20 cellular contexts compared by ENCODE assay signal in genomic region chr14:49920260-49920659, GRCh38. TPM values are rescaled to one million over a fixed set of nuclear protein-coding genes. Genes with fewer than 3 reads are reported as not detected.
DNase-seq lines count a peak whose midpoint lies in the region; ATAC-seq and TF ChIP-seq lines count a peak whose summit lies in the region.
"Had no signal": no experiment of that assay in that cellular context is flagged by ENCODE, and none has a peak within 500 bp of the region (broad histone marks: within the 10 kb centered on the region; RNA-seq: fewer than 3 reads in every experiment).

No MANE protein-coding gene starts in this region.

- H3K27ac Mint-ChIP-seq in Caco-2 (ENCODE audit: unreplicated experiment) = peak overlapping the region; percentile 22
- peak overlapping the region; percentile 71 for H3K27ac Mint-ChIP-seq in stimulated activated memory B cell treated with anti-CD40 and anti-IgM and Interleukin-4, amounts not matched to agents 10 μg/mL and 1 μg/mL and 100 μg/mL, for 72 hours
- H3K27ac Mint-ChIP-seq: GM23338 had no signal

- no peak overlapping the region for H3K9ac ChIP-seq in colonic mucosa (ENCODE audit: low read depth in 2 of 2, low read length in 2 of 2)
- H3K9ac ChIP-seq: SK-N-SH had no signal

- H3K4me3 ChIP-seq in Caco-2 (ENCODE audit: low read depth, low read length) (no peak overlapping the region), Panc1 (ENCODE audit: low read depth in 2 of 2, low read length in 2 of 2) (no peak overlapping the region), colonic mucosa (no peak overlapping the region)
- H3K4me3 ChIP-seq: GM23338 had no signal

- POLR2A ChIA-PET in Caco-2 (lab: Charles Lee) (interaction anchor here (0.7 kb wide), 1 partner anchor 149 kb away, joined by 4 read pairs; no protein-coding TSS in a partner anchor), Panc1 (lab: Charles Lee) (no interaction called here)

- peaks cover 15% of the 10 kb centered on the region for H3K4me1 Mint-ChIP-seq in Caco-2 (ENCODE audit: low read depth, unreplicated experiment)
- peaks cover 37% of the 10 kb centered on the region for H3K4me1 Mint-ChIP-seq in stimulated activated memory B cell treated with anti-CD40 and anti-IgM and Interleukin-4, amounts not matched to agents 10 μg/mL and 1 μg/mL and 100 μg/mL, for 72 hours

- TF ChIP-seq CTCF in Caco-2 (IDR thresholded peaks at IDR 0.05; ENCODE audit: insufficient read depth in 1 of 2, low read depth in 1 of 2, low read length in 1 of 2, severe bottlenecking in 1 of 2, unreplicated experiment in 1 of 2) (no peak), Panc1 (IDR thresholded peaks at IDR 0.05) (no peak), colonic mucosa (IDR thresholded peaks at IDR 0.05) (no peak)

- intact Hi-C loops in Caco-2 (cut with micrococcal nuclease; ENCODE audit: unreplicated experiment) (no loop called here), Panc1 (cut with micrococcal nuclease; ENCODE audit: unreplicated experiment) (no loop called here), left colon (cut with DNase I, micrococcal nuclease) (no loop called here), colonic mucosa (cut with DNase I) (no loop called here)

- no TSS peak for BruUV-seq in Caco-2 (replicated peaks; lab: Mats Ljungman, UMichigan)
- no TSS peak for BruUV-seq in Panc1 (replicated peaks; lab: Mats Ljungman, UMichigan)

- H3K27me3 Mint-ChIP-seq in Caco-2 (ENCODE audit: insufficient read depth, unreplicated experiment) = no peaks in the 10 kb centered on the region
- H3K27me3 Mint-ChIP-seq in stimulated activated memory B cell treated with anti-CD40 and anti-IgM and Interleukin-4, amounts not matched to agents 10 μg/mL and 1 μg/mL and 100 μg/mL, for 72 hours = no peaks in the 10 kb centered on the region

- DNase-seq in Caco-2 (no peak), Panc1 (ENCODE audit: low read depth, low spot score) (no peak), left colon (no peak), SW480 (ENCODE audit: low spot score) (no peak), colonic mucosa (no peak)
- DNase-seq in effector CD4-positive, alpha-beta T cell = no peak
- DNase-seq: C1 segment of cervical spinal cord; DMS 273 treated with DMSO at 0.1 percent for 48 hours; GDM1; HCEC 1CT; NCI-H1105; NCI-H1694 treated with DMSO at 0.1 percent for 48 hours; NCI-H510A; NCI-H748 treated with DMSO at 0.1 percent for 48 hours; NK-92 treated with Interleukin-12 subunit alpha and Interleukin-12 subunit beta, amount 100 ng/mL, for 24 hours; SHP77; SK-N-SH had no signal

- no peak overlapping the region for H3K4me3 Mint-ChIP-seq in Caco-2 (ENCODE audit: unreplicated experiment)
- no peak overlapping the region for H3K4me3 Mint-ChIP-seq in stimulated activated memory B cell treated with anti-CD40 and anti-IgM and Interleukin-4, amounts not matched to agents 10 μg/mL and 1 μg/mL and 100 μg/mL, for 72 hours
- H3K4me3 Mint-ChIP-seq: GM23338 had no signal

- H3K9me3 ChIP-seq in Caco-2 = no peaks in the 10 kb centered on the region
- H3K9me3 ChIP-seq in Panc1 (ENCODE audit: control insufficient read depth, insufficient read depth, low read depth, low read length) = no peaks in the 10 kb centered on the region
- H3K9me3 ChIP-seq in colonic mucosa = no peaks in the 10 kb centered on the region
- H3K9me3 ChIP-seq: SK-N-SH had no signal

- ATAC-seq in Panc1 = no peak; the same call in 1 of the 2 replicates
- peak; percentile 71 for ATAC-seq in left colon
- ATAC-seq in stimulated activated memory B cell treated with anti-CD40 and anti-IgM and Interleukin-4, amounts not matched to agents 10 μg/mL and 1 μg/mL and 100 μg/mL, for 72 hours = no peak
- ATAC-seq in GM21447 (IDR thresholded peaks at IDR 0.05; ENCODE audit: unreplicated experiment) = no peak
- ATAC-seq: GM23338 had no signal

- CTCF ChIA-PET in Caco-2 (lab: Charles Lee) (no interaction called here), Panc1 (lab: Charles Lee) (no interaction called here)

- in situ Hi-C loops in Panc1 (cut with HindIII; ENCODE audit: low pct_unique_long_range_greater_than_20kb, low sequenced_read_pairs) = no loop called here

- peak overlapping the region; percentile 64; the same call in 1 of the 2 replicates for H3K27ac ChIP-seq in Panc1 (ENCODE audit: low read length)
- H3K27ac ChIP-seq in colonic mucosa = no peak overlapping the region

- no peaks in the 10 kb centered on the region for H3K27me3 ChIP-seq in Caco-2 (replicated peaks; ENCODE audit: control insufficient read depth, insufficient read depth, low read length)
- H3K27me3 ChIP-seq in Panc1 (ENCODE audit: control insufficient read depth, insufficient read depth, low read length) = no peaks in the 10 kb centered on the region
- H3K27me3 ChIP-seq in colonic mucosa = no peaks in the 10 kb centered on the region

- no peaks in the 10 kb centered on the region for H3K36me3 ChIP-seq in Caco-2 (ENCODE audit: control insufficient read depth, insufficient read depth, low read length)
- H3K36me3 ChIP-seq in Panc1 (ENCODE audit: control insufficient read depth, insufficient read depth, low read length) = no peaks in the 10 kb centered on the region
- no peaks in the 10 kb centered on the region for H3K36me3 ChIP-seq in colonic mucosa

- H3K36me3 Mint-ChIP-seq in Caco-2 (ENCODE audit: insufficient read depth, unreplicated experiment) = no peaks in the 10 kb centered on the region
- peaks cover 18% of the 10 kb centered on the region for H3K36me3 Mint-ChIP-seq in stimulated activated memory B cell treated with anti-CD40 and anti-IgM and Interleukin-4, amounts not matched to agents 10 μg/mL and 1 μg/mL and 100 μg/mL, for 72 hours

- peaks cover 11% of the 10 kb centered on the region for H3K9me3 Mint-ChIP-seq in Caco-2 (ENCODE audit: unreplicated experiment)
- H3K9me3 Mint-ChIP-seq in stimulated activated memory B cell treated with anti-CD40 and anti-IgM and Interleukin-4, amounts not matched to agents 10 μg/mL and 1 μg/mL and 100 μg/mL, for 72 hours = no peaks in the 10 kb centered on the region
- H3K9me3 Mint-ChIP-seq: GM23338 had no signal

- H3K4me1 ChIP-seq in Caco-2 = peaks cover 16% of the 10 kb centered on the region
- peaks cover 10% of the 10 kb centered on the region for H3K4me1 ChIP-seq in Panc1 (ENCODE audit: control insufficient read depth, insufficient read depth, low read length)
- H3K4me1 ChIP-seq in colonic mucosa = no peaks in the 10 kb centered on the region

RNA-seq across cellular contexts. Expression of gene ARF6, which starts 27.4 kb away (rescaled TPM):
- total RNA-seq in Caco-2 (2022) (58.1 and 58.8 TPM in 2 replicates), Panc1 (2021; ENCODE audit: unreplicated experiment) (63.2 TPM), left colon (100 to 1,000 TPM; 131 to 161 TPM), colonic mucosa (100 to 1,000 TPM; 136 to 161 TPM)
- 51.1 TPM for polyA plus RNA-seq in Panc1 (2012; ENCODE audit: insufficient read length)
